ENCODE assay signal across 12 cellular contexts in the genomic region with DNA sequence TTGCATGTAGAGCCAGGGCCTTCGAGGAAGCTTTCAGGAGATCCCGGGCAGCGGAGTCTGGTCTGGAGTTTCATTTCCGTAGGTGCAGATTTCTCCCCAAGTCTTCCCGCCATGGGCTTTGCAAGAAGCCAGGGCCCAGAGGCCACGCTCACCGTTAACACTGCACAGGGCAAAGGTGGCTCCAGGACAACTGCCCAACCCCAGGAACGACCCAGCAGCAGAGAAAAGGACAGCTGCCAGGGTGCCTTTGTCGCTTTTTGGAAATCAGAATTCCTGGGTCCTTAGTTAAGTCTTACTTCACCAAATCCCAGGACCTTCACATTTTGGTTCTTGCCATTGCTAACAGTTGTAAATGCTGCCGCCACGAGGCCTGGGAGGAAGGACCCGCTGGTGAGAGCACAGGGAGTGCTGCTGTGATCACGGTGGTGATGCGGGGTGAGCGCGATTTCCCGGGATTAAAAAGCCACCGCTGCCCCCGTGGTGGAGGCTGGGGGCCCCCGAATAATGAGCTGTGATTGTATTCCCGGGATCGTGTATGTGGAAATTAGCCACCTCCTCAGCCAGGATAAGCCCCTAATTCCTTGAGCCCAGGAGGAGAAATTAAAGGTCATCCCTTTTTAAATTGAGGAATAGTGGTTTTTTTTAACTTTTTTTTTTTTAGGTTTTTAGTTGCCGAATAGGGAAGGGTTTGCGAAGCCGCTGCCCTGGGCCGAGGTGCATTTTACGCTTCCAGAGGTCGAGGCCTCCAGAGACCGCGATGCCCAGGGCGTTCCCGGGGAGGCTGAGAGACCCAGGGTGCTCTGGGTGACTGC. TPM values are rescaled to one million over a fixed set of nuclear protein-coding genes. Genes with fewer than 3 reads are reported as not detected.
A peak's percentile ranks its signal among the peaks of the same experiment; 100 is the strongest.
DNase-seq lines count a peak whose midpoint lies in the region; ATAC-seq, FAIRE-seq and TF ChIP-seq lines count a peak whose summit lies in the region.
"Had no signal": no experiment of that assay in that cellular context is flagged by ENCODE, and none has a peak within 500 bp of the region (broad histone marks: within the 10 kb centered on the region; RNA-seq: fewer than 3 reads in every experiment).

No MANE protein-coding gene starts in this region.

- peak overlapping the region; percentile 60 for H2AFZ ChIP-seq in hepatocyte

- H3K4me2 ChIP-seq in hepatocyte, result no peak overlapping the region

- no peaks in the 10 kb centered on the region for H3K9me2 ChIP-seq in hepatocyte (replicated peaks; ENCODE audit: insufficient read depth)

- no peak overlapping the region for H3K4me3 ChIP-seq in hepatocyte
- H3K4me3 ChIP-seq in stomach, result peak overlapping the region in 2 of 4 donors; percentile 34 to 69
- no peak overlapping the region for H3K4me3 ChIP-seq in foreskin fibroblast (ENCODE audit: low read depth in 1 of 2, low read length in 2 of 2)
- H3K4me3 ChIP-seq: psoas muscle, SK-N-MC had no signal

- TF ChIP-seq EP300 in stomach (IDR thresholded peaks at IDR 0.05), result no peak

- TF ChIP-seq CTCF in hepatocyte (IDR thresholded peaks at IDR 0.05; ENCODE audit: poor library complexity), result peak; percentile 28
- TF ChIP-seq CTCF in stomach (IDR thresholded peaks at IDR 0.05), result no peak
- TF ChIP-seq CTCF in foreskin fibroblast (IDR thresholded peaks at IDR 0.05; ENCODE audit: low read depth, low read length), result no peak

- H3K4me1 Mint-ChIP-seq in activated naive CD8-positive, alpha-beta T cell (ENCODE audit: low read depth), result peaks cover 51% of the 10 kb centered on the region
- peaks cover 34% of the 10 kb centered on the region for H3K4me1 Mint-ChIP-seq in activated naive CD8-positive, alpha-beta T cell treated with anti-CD3 and anti-CD28 coated beads for 36 hours

- TF ChIP-seq POLR2A in stomach (IDR thresholded peaks at IDR 0.05), result no peak
- TF ChIP-seq POLR2A in GM18505 (IDR thresholded peaks at IDR 0.05; ENCODE audit: borderline replicate concordance, extremely low read depth, insufficient read depth, insufficient read length), result no peak

- intact Hi-C loops in stomach (cut with DNase I; ENCODE audit: low total_unique reads), result no loop called here

- peaks cover 47% of the 10 kb centered on the region for H3K27me3 Mint-ChIP-seq in activated naive CD8-positive, alpha-beta T cell
- H3K27me3 Mint-ChIP-seq in activated naive CD8-positive, alpha-beta T cell treated with anti-CD3 and anti-CD28 coated beads for 36 hours, result peaks cover 96% of the 10 kb centered on the region

- no peaks in the 10 kb centered on the region for H3K36me3 ChIP-seq in hepatocyte (replicated peaks; ENCODE audit: insufficient read depth, low read depth)
- H3K36me3 ChIP-seq in stomach, result no peaks in the 10 kb centered on the region

- WGBS in hepatocyte (ENCODE audit: low lambda C conversion rate, missing lambda C conversion rate), result 8% methylated on average over 32 of the region's 32 CpGs
- WGBS in stomach, 5 donors, result 32 to 58% (median 44%) methylated on average over 31 to 32 of the region's 32 CpGs

- H3K27me3 ChIP-seq in hepatocyte, result peaks cover 100% of the 10 kb centered on the region
- H3K27me3 ChIP-seq in stomach, result peaks cover 46 to 100% (median 88%) of the 10 kb centered on the region in 3 donors

- H3K79me2 ChIP-seq in hepatocyte, result no peaks in the 10 kb centered on the region

- H3K36me3 Mint-ChIP-seq in activated naive CD8-positive, alpha-beta T cell, result no peaks in the 10 kb centered on the region
- H3K36me3 Mint-ChIP-seq in activated naive CD8-positive, alpha-beta T cell treated with anti-CD3 and anti-CD28 coated beads for 36 hours, result no peaks in the 10 kb centered on the region

- peak overlapping the region; percentile 75 for H3K4me3 Mint-ChIP-seq in activated naive CD8-positive, alpha-beta T cell
- H3K4me3 Mint-ChIP-seq in activated naive CD8-positive, alpha-beta T cell treated with anti-CD3 and anti-CD28 coated beads for 36 hours, result no peak overlapping the region

- H3K27ac ChIP-seq in hepatocyte, result no peak overlapping the region
- peak overlapping the region in 3 of 5 donors; percentile 67 to 89 (median 88) for H3K27ac ChIP-seq in stomach
- H3K27ac ChIP-seq: psoas muscle, SK-N-MC had no signal

- peaks cover 13% of the 10 kb centered on the region for H3K4me1 ChIP-seq in hepatocyte (ENCODE audit: insufficient read depth)
- peaks cover 43 to 71% (median 65%) of the 10 kb centered on the region in 4 donors for H3K4me1 ChIP-seq in stomach

- FAIRE-seq in GM19239 (lab: Jason Lieb, UNC), result no peak
- FAIRE-seq: keratinocyte had no signal

- no peaks in the 10 kb centered on the region for H3K9me3 Mint-ChIP-seq in activated naive CD8-positive, alpha-beta T cell (ENCODE audit: low read depth)
- no peaks in the 10 kb centered on the region for H3K9me3 Mint-ChIP-seq in activated naive CD8-positive, alpha-beta T cell treated with anti-CD3 and anti-CD28 coated beads for 36 hours

- H4K20me1 ChIP-seq in hepatocyte (ENCODE audit: insufficient read depth, poor library complexity, severe bottlenecking), result no peaks in the 10 kb centered on the region

- DNase-seq in activated naive CD8-positive, alpha-beta T cell treated with anti-CD3 and anti-CD28 coated beads for 36 hours, result no peak
- DNase-seq in activated T-cell treated with anti-CD3 and anti-CD28 coated beads, Interleukin-2, amount 50 U/mL, for 48 hours, result peak; percentile 28 to 40
- DNase-seq in hepatocyte (ENCODE audit: low spot score) (no peak), stomach (no peak), foreskin fibroblast (no peak), GM19239 (ENCODE audit: insufficient read length, low spot score) (no peak)
- DNase-seq: activated gamma-delta T cell treated with Interleukin-2 at 50 U/mL for 16 hours, psoas muscle had no signal

- no peak for ATAC-seq in GM18505 (IDR thresholded peaks at IDR 0.05; ENCODE audit: unreplicated experiment)
- ATAC-seq: psoas muscle had no signal

- H3K9me3 ChIP-seq in hepatocyte (ENCODE audit: low read depth), result no peaks in the 10 kb centered on the region
- no peaks in the 10 kb centered on the region for H3K9me3 ChIP-seq in stomach
- H3K9me3 ChIP-seq: psoas muscle had no signal

- no peak overlapping the region for H3K27ac Mint-ChIP-seq in activated naive CD8-positive, alpha-beta T cell
- no peak overlapping the region for H3K27ac Mint-ChIP-seq in activated naive CD8-positive, alpha-beta T cell treated with anti-CD3 and anti-CD28 coated beads for 36 hours

RNA-seq across cellular contexts. Expression of a gene that starts 8.2 kb away (rescaled TPM):
- not detected for total RNA-seq in activated naive CD8-positive, alpha-beta T cell treated with anti-CD3 and anti-CD28 coated beads for 36 hours
- total RNA-seq in hepatocyte, result 0.20 and 0.76 TPM in 2 replicates
- 0.13 and 0.35 TPM in 2 replicates for polyA plus RNA-seq in hepatocyte
- 10 to 100 TPM in 4 of 5 donors, not detected in 1; 11.2 to 28.3 (median 20.4) TPM for total RNA-seq in stomach
- polyA plus RNA-seq in stomach, result 10 to 100 TPM in 1 of 3 donors, 1 to 10 TPM in 2; 3.3 to 14.0 (median 6.9) TPM

Comparison
In these comparisons a context has a peak if more than half of its experiments do, and no peak if none do; other contexts are left out.
1. DNase-seq: peak in activated T-cell treated with anti-CD3 and anti-CD28 coated beads, Interleukin-2, amount 50 U/mL, for 48 hours (2 of 2); none in activated naive CD8-positive, alpha-beta T cell treated with anti-CD3 and anti-CD28 coated beads for 36 hours (single experiment), hepatocyte (single experiment), stomach (single experiment), foreskin fibroblast (0 of 2) and GM19239 (single experiment).